Comparison of ENCODE assay signal across 8 cellular contexts in genomic region chrX:51420610-51421009, GRCh38.
A peak's percentile ranks its signal among the peaks of the same experiment; 100 is the strongest.
DNase-seq lines count a peak whose midpoint lies in the region; ATAC-seq, FAIRE-seq and TF ChIP-seq lines count a peak whose summit lies in the region.

No MANE protein-coding gene starts in this region.

- H3K9me3 ChIP-seq in heart left ventricle, result no peaks in the 10 kb centered on the region

- H3K4me3 ChIP-seq in heart left ventricle, result no peak overlapping the region

- POLR2A ChIA-PET in WTC11 (lab: Charles Lee), result no interaction called here

- H3K9me3 Mint-ChIP-seq in WTC11, result no peaks in the 10 kb centered on the region

- H3K4me1 ChIP-seq in heart left ventricle (no peaks in the 10 kb centered on the region), foreskin keratinocyte (no peaks in the 10 kb centered on the region)

- intact Hi-C loops in heart left ventricle (cut with DNase I) (loop anchor here in 8 of 10 donors (2.0 to 10.0 kb wide), 4 partner anchors 83 to 728 kb away; no protein-coding TSS in a partner anchor), left cardiac atrium (cut with DNase I) (loop anchor here in 1 of 2 donors (5.0 kb wide), 1 partner anchor 83 kb away; no protein-coding TSS in a partner anchor)

- H3K27ac ChIP-seq in heart left ventricle, result no peak overlapping the region
- no peak overlapping the region for H3K27ac ChIP-seq in foreskin keratinocyte

- TF ChIP-seq POLR2A in heart left ventricle (IDR thresholded peaks at IDR 0.05), result no peak

- no peaks in the 10 kb centered on the region for H3K36me3 ChIP-seq in heart left ventricle

- H3K27me3 Mint-ChIP-seq in WTC11 (ENCODE audit: low read depth), result no peaks in the 10 kb centered on the region

- no peak overlapping the region for H3K4me3 Mint-ChIP-seq in WTC11

- H3K4me1 Mint-ChIP-seq in WTC11, result peaks cover 19% of the 10 kb centered on the region

- H3K36me3 Mint-ChIP-seq in WTC11, result no peaks in the 10 kb centered on the region

- 3 to 6% (median 4%) methylated on average over 5 of the region's 5 CpGs for WGBS in heart left ventricle, 4 donors

- ATAC-seq in heart left ventricle, result no peak
- ATAC-seq in left cardiac atrium, result no peak
- no peak for ATAC-seq in WTC11
- no peak for ATAC-seq in foreskin keratinocyte
- no peak for ATAC-seq in GM18873 (IDR thresholded peaks at IDR 0.05; ENCODE audit: low FRiP score, unreplicated experiment)

- H3K27ac Mint-ChIP-seq in WTC11, result no peak overlapping the region

- H3K27me3 ChIP-seq in heart left ventricle (peaks cover 0 to 35% (median 0%) of the 10 kb centered on the region in 9 donors), foreskin keratinocyte (no peaks in the 10 kb centered on the region)

- TF ChIP-seq CTCF in heart left ventricle (IDR thresholded peaks at IDR 0.05), result peak; percentile 35 to 82 (median 58)
- peak; percentile 53 for TF ChIP-seq CTCF in WTC11 (IDR thresholded peaks at IDR 0.05)
- TF ChIP-seq CTCF in foreskin keratinocyte (conservative IDR thresholded peaks at IDR 0.05), result peak; percentile 58

- DNase-seq in heart left ventricle, result no peak
- DNase-seq in left cardiac atrium, result no peak
- DNase-seq in HTR-8/SVneo (ENCODE audit: insufficient read length, low spot score), result peak; percentile 2
- DNase-seq in WTC11 (ENCODE audit: low spot score), result no peak
- peak in 1 of 2 donors; percentile 3 for DNase-seq in foreskin keratinocyte
- DNase-seq in smooth muscle cell of the brain vasculature (ENCODE audit: low read depth, low spot score), result peak; percentile 7
- no peak for DNase-seq in ecto neural progenitor cell (ENCODE audit: low spot score)

- CTCF ChIA-PET in WTC11 (lab: Charles Lee), result interaction anchor here (0.6 to 3.4 kb wide), 15 partner anchors 10 to 841 kb away, joined by 3 to 52 read pairs (median 7); partner anchors contain the start of gene NUDT11

- no peak for FAIRE-seq in HTR-8/SVneo (lab: Jason Lieb, UNC)

TF ChIP-seq in WTC11, 78 proteins besides CTCF, POLR2A, EP300 and RAD21:
- TF ChIP-seq E2F5 (CRISPR knock-in tag; IDR thresholded peaks at IDR 0.05) (no peak), ETV6 (CRISPR knock-in tag; IDR thresholded peaks at IDR 0.05) (no peak), USF1 (CRISPR knock-in tag; IDR thresholded peaks at IDR 0.05) (no peak), ZNF396 (CRISPR knock-in tag; IDR thresholded peaks at IDR 0.05; ENCODE audit: borderline replicate concordance) (no peak), FOXK1 (CRISPR knock-in tag; IDR thresholded peaks at IDR 0.05) (no peak), GTF2I (CRISPR knock-in tag; conservative IDR thresholded peaks at IDR 0.05) (no peak), ZNF263 (CRISPR knock-in tag; IDR thresholded peaks at IDR 0.05; ENCODE audit: low read depth) (no peak), ZBTB43 (CRISPR knock-in tag; IDR thresholded peaks at IDR 0.05) (no peak), TEAD1 (CRISPR knock-in tag; IDR thresholded peaks at IDR 0.05) (no peak), ATF3 (CRISPR knock-in tag; conservative IDR thresholded peaks at IDR 0.05) (no peak), CDX4 (CRISPR knock-in tag; IDR thresholded peaks at IDR 0.05; ENCODE audit: borderline replicate concordance) (no peak)

Comparison
In these comparisons a context has a peak if more than half of its experiments do, and no peak if none do; other contexts are left out.
1. DNase-seq: peak in HTR-8/SVneo (single experiment) and smooth muscle cell of the brain vasculature (single experiment); none in heart left ventricle (0 of 5), left cardiac atrium (single experiment), WTC11 (single experiment) and ecto neural progenitor cell (single experiment).
2. Peak in every context shown above with its lines, with median percentiles within 50 percentile points of each other: CTCF ChIP-seq.